24 cellular contexts compared by ENCODE assay signal in the genomic region with DNA sequence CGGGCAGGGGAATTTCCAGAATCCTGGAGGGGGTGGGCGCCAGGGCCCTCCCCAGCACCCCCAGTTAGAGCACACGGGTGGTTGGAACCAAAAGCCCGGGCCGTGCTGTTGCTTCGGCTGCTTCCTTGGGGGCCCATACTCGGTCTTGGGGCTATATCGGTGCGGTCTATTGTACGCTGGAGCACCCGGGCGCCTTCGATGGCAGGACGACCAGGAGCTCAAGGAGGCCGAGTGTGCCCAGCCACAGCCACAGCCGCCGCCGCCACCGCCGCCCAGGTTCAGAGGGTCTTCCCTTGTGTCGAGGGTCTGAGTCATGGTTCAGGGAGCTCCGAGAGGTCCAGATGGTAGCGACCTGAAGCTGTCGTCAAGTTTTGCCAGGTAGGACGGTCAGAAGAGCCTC. TPM values are rescaled to one million over a fixed set of nuclear protein-coding genes. Genes with fewer than 3 reads are reported as not detected.
A peak's percentile ranks its signal among the peaks of the same experiment; 100 is the strongest.
DNase-seq lines count a peak whose midpoint lies in the region; ATAC-seq, FAIRE-seq and TF ChIP-seq lines count a peak whose summit lies in the region.
"Had no signal": no experiment of that assay in that cellular context is flagged by ENCODE, and none has a peak within 500 bp of the region (broad histone marks: within the 10 kb centered on the region; RNA-seq: fewer than 3 reads in every experiment).

No MANE protein-coding gene starts in this region.

- H3K36me3 ChIP-seq in kidney (ENCODE audit: control insufficient read depth in 1 of 2, insufficient read depth in 2 of 2, low read length in 2 of 2) (no peaks in the 10 kb centered on the region), lower lobe of right lung (no peaks in the 10 kb centered on the region), osteoblast (ENCODE audit: insufficient read depth, low read length) (no peaks in the 10 kb centered on the region), testis (ENCODE audit: low read depth, missing control alignments) (no peaks in the 10 kb centered on the region), aorta (ENCODE audit: control insufficient read depth in 1 of 2, insufficient read depth in 2 of 2, low read length in 1 of 2) (no peaks in the 10 kb centered on the region)
- H3K36me3 ChIP-seq: HAP-1 had no signal

- no peak overlapping the region for H3K9ac ChIP-seq in kidney (ENCODE audit: low read length in 2 of 2)

- DNase-seq in kidney = peak; percentile 60
- DNase-seq in lower lobe of right lung = no peak
- peak; percentile 27 for DNase-seq in osteoblast (ENCODE audit: insufficient read length, low spot score, missing footprints)
- no peak for DNase-seq in testis
- DNase-seq in aorta = no peak
- no peak for DNase-seq in GOT3 (lab: John Stamatoyannopoulos, UW)
- no peak for DNase-seq in SIG-M5 (lab: John Stamatoyannopoulos, UW)
- DNase-seq: Caco-2; CD8-positive, alpha-beta T cell; DMS153; DND-41; HFFc6 had no signal

- peak; percentile 11 to 22 for ATAC-seq in lower lobe of right lung
- no peak for ATAC-seq in aorta (ENCODE audit: low FRiP score)
- ATAC-seq in GM21723 (IDR thresholded peaks at IDR 0.05; ENCODE audit: unreplicated experiment) = no peak
- ATAC-seq: CD8-positive, alpha-beta T cell; GM12878 had no signal

- H3K9me3 ChIP-seq in kidney (ENCODE audit: control insufficient read depth in 1 of 2, low read length in 2 of 2) = no peaks in the 10 kb centered on the region
- H3K9me3 ChIP-seq in lower lobe of right lung = no peaks in the 10 kb centered on the region
- no peaks in the 10 kb centered on the region for H3K9me3 ChIP-seq in osteoblast (ENCODE audit: low read depth, low read length)
- no peaks in the 10 kb centered on the region for H3K9me3 ChIP-seq in testis
- H3K9me3 ChIP-seq in aorta (ENCODE audit: control insufficient read depth, low read length) = no peaks in the 10 kb centered on the region
- H3K9me3 ChIP-seq: Caco-2, HAP-1 had no signal

- intact Hi-C loops in kidney (cut with DNase I) (no loop called here), lower lobe of right lung (cut with DNase I) (no loop called here), testis (cut with DNase I; ENCODE audit: low total_unique reads) (no loop called here), aorta (cut with DNase I) (no loop called here)

- H3K4me2 ChIP-seq in osteoblast (ENCODE audit: insufficient read depth, low read length) = no peak overlapping the region
- H3K4me2 ChIP-seq: GM23338 had no signal

- H3K4me1 ChIP-seq in kidney (ENCODE audit: control insufficient read depth in 1 of 2, insufficient read depth in 1 of 2, low read depth in 1 of 2, low read length in 2 of 2) (no peaks in the 10 kb centered on the region), lower lobe of right lung (no peaks in the 10 kb centered on the region), osteoblast (ENCODE audit: insufficient read depth, low read length) (no peaks in the 10 kb centered on the region), testis (no peaks in the 10 kb centered on the region), aorta (ENCODE audit: control insufficient read depth in 1 of 2, insufficient read depth in 2 of 2, low read length in 2 of 2) (no peaks in the 10 kb centered on the region)
- H3K4me1 ChIP-seq: HAP-1 had no signal

- no peak overlapping the region for H3K4me3 ChIP-seq in kidney (ENCODE audit: low read length in 2 of 2)
- H3K4me3 ChIP-seq in lower lobe of right lung = no peak overlapping the region
- H3K4me3 ChIP-seq in osteoblast (ENCODE audit: insufficient read depth, low read length) = no peak overlapping the region
- H3K4me3 ChIP-seq in testis = peak overlapping the region; percentile 29 to 50
- H3K4me3 ChIP-seq in aorta (ENCODE audit: low read length in 2 of 2) = no peak overlapping the region
- H3K4me3 ChIP-seq: GM12878, GM23338, HAP-1 had no signal

- TF ChIP-seq POLR2A in testis (IDR thresholded peaks at IDR 0.05) = no peak

- H3K79me2 ChIP-seq in osteoblast (ENCODE audit: insufficient read depth, low read length) = no peaks in the 10 kb centered on the region

- TF ChIP-seq CTCF in kidney (IDR thresholded peaks at IDR 0.05; ENCODE audit: borderline replicate concordance, extremely low read depth, insufficient read depth) (no peak), lower lobe of right lung (IDR thresholded peaks at IDR 0.05) (no peak), osteoblast (IDR thresholded peaks at IDR 0.05; ENCODE audit: extremely low read depth, low read depth, low read length) (no peak), testis (IDR thresholded peaks at IDR 0.05) (no peak)

- WGBS in testis, 2 donors = 70% methylated on average over 25 of the region's 25 CpGs; no CpG with 5 or more reads in 1 of the 2 donors
- 97 to 98% methylated on average over 25 of the region's 25 CpGs for WGBS in aorta, 2 donors

- H2AFZ ChIP-seq in osteoblast (ENCODE audit: low read length) = no peak overlapping the region

- H3K27ac ChIP-seq in kidney (ENCODE audit: low read depth in 2 of 2, low read length in 2 of 2) = no peak overlapping the region
- H3K27ac ChIP-seq in lower lobe of right lung = no peak overlapping the region
- no peak overlapping the region for H3K27ac ChIP-seq in osteoblast (ENCODE audit: low read depth, low read length)
- no peak overlapping the region for H3K27ac ChIP-seq in testis
- H3K27ac ChIP-seq in aorta (ENCODE audit: low read depth in 1 of 2, low read length in 2 of 2) = no peak overlapping the region
- H3K27ac ChIP-seq: C4-2B had no signal

- H4K20me1 ChIP-seq in osteoblast (ENCODE audit: insufficient read depth, low read length) = no peaks in the 10 kb centered on the region

- H3K27me3 ChIP-seq in lower lobe of right lung (ENCODE audit: low read depth) = no peaks in the 10 kb centered on the region
- H3K27me3 ChIP-seq in osteoblast (ENCODE audit: insufficient read depth, low read length) = no peaks in the 10 kb centered on the region
- no peaks in the 10 kb centered on the region for H3K27me3 ChIP-seq in testis
- no peaks in the 10 kb centered on the region for H3K27me3 ChIP-seq in aorta (ENCODE audit: control insufficient read depth in 1 of 2, insufficient read depth in 2 of 2, low read length in 1 of 2)

- no peak for FAIRE-seq in kidney (lab: Jason Lieb, UNC)
- FAIRE-seq: G401.6, GM12878, GM19239, H54 had no signal

RNA-seq across cellular contexts. Expression of gene CCER1, which starts 0.5 kb away (rescaled TPM):
- total RNA-seq in kidney (not detected), lower lobe of right lung (not detected), osteoblast (not detected in 2 replicates), testis (10 to 100 TPM; 17.8 to 58.6 TPM), aorta (not detected)
- polyA plus RNA-seq in kidney (ENCODE audit: insufficient read depth, low read depth, low replicate concordance) (not detected), testis (ENCODE audit: insufficient read depth, low read depth, low replicate concordance) (77.3 TPM), aorta (not detected)
- total RNA-seq: A172; A673; Caco-2; CD4-positive, CD25-positive, alpha-beta regulatory T cell; CD8-positive, alpha-beta T cell; GM12878; GM23338; HFFc6 had no signal
- polyA plus RNA-seq: BJ; CD4-positive, CD25-positive, alpha-beta regulatory T cell; GM23338 had no signal

RNA-seq across cellular contexts. Expression of gene EPYC, which starts 50.3 kb away (rescaled TPM):
- total RNA-seq in kidney (not detected), lower lobe of right lung (not detected), osteoblast (1.8 TPM in 2 replicates), testis (not detected), aorta (not detected)
- polyA plus RNA-seq in kidney (ENCODE audit: insufficient read depth, low read depth, low replicate concordance) (not detected), testis (ENCODE audit: insufficient read depth, low read depth, low replicate concordance) (1.6 TPM), aorta (under 1 TPM in 1 of 2 donors, not detected in 1; 0.51 TPM)
- total RNA-seq: A172; A673; Caco-2; CD4-positive, CD25-positive, alpha-beta regulatory T cell; CD8-positive, alpha-beta T cell; GM12878; GM23338; HFFc6 had no signal
- polyA plus RNA-seq: BJ; CD4-positive, CD25-positive, alpha-beta regulatory T cell; GM12878; GM23338 had no signal

Comparison
In these comparisons a context has a peak if more than half of its experiments do, and no peak if none do; other contexts are left out.
1. DNase-seq: peak in kidney (single experiment) and osteoblast (single experiment); none in lower lobe of right lung (single experiment), testis (single experiment), aorta (0 of 2), GOT3 (single experiment) and SIG-M5 (single experiment).
2. H3K4me3 ChIP-seq: peak in testis (2 of 2); none in kidney (0 of 2), lower lobe of right lung (single experiment), osteoblast (single experiment) and aorta (0 of 2).
3. ATAC-seq: peak in lower lobe of right lung (2 of 2); none in aorta (single experiment) and GM21723 (single experiment).
4. RNA of gene CCER1, which starts 0.5 kb away (total RNA-seq): 17.8 to 58.6 TPM in testis; not detected in kidney (single experiment), not detected in lower lobe of right lung (single experiment), not detected in osteoblast and not detected in aorta; every median in the first group is over 10 times any median in the second.